Comparison of ENCODE assay signal across 1 cellular context in genomic region chr7:125480762-125481161, GRCh38.
TF ChIP-seq lines count a peak whose summit lies in the region.

No MANE protein-coding gene starts in this region.

TF ChIP-seq in WTC11, 78 proteins besides CTCF, POLR2A, EP300 and RAD21 (continued from another document):
- TF ChIP-seq TCF7 (CRISPR knock-in tag; IDR thresholded peaks at IDR 0.05; ENCODE audit: low read depth), result no peak
- no peak for TF ChIP-seq SOX15 (CRISPR knock-in tag; IDR thresholded peaks at IDR 0.05)
- TF ChIP-seq PRRX2 (CRISPR knock-in tag; IDR thresholded peaks at IDR 0.05), result no peak
- TF ChIP-seq ATF6 (CRISPR knock-in tag; IDR thresholded peaks at IDR 0.05), result no peak
- TF ChIP-seq JAZF1 (CRISPR knock-in tag; IDR thresholded peaks at IDR 0.05), result no peak
- TF ChIP-seq ZSCAN18 (CRISPR knock-in tag; IDR thresholded peaks at IDR 0.05), result no peak
- no peak for TF ChIP-seq ZBTB43 (CRISPR knock-in tag; IDR thresholded peaks at IDR 0.05)
- TF ChIP-seq MYBL2 (CRISPR knock-in tag; IDR thresholded peaks at IDR 0.05), result no peak
- no peak for TF ChIP-seq ZBTB21 (CRISPR knock-in tag; IDR thresholded peaks at IDR 0.05; ENCODE audit: borderline replicate concordance)
- no peak for TF ChIP-seq AR (CRISPR knock-in tag; IDR thresholded peaks at IDR 0.05)
- no peak for TF ChIP-seq ZNF219 (CRISPR knock-in tag; IDR thresholded peaks at IDR 0.05; ENCODE audit: borderline replicate concordance)
- no peak for TF ChIP-seq CREB1 (CRISPR knock-in tag; IDR thresholded peaks at IDR 0.05)
- TF ChIP-seq NFATC4 (CRISPR knock-in tag; IDR thresholded peaks at IDR 0.05), result no peak
- TF ChIP-seq CREM (CRISPR knock-in tag; IDR thresholded peaks at IDR 0.05), result no peak
- TF ChIP-seq FOXP1 (CRISPR knock-in tag; IDR thresholded peaks at IDR 0.05; ENCODE audit: borderline replicate concordance), result no peak
- no peak for TF ChIP-seq NR1H2 (CRISPR knock-in tag; IDR thresholded peaks at IDR 0.05)
